In genomic region chr10:114743552-114744231, GRCh38 we compare ENCODE assay signal across 14 cellular contexts.
"Had no signal": no experiment of that assay in that cellular context is flagged by ENCODE, and none has a peak within 500 bp of the region (broad histone marks: within the 10 kb centered on the region; RNA-seq: fewer than 3 reads in every experiment).

No MANE protein-coding gene starts in this region.

- H3K27me3 ChIP-seq: hepatocyte, tibial nerve had no signal

- H3K36me3 ChIP-seq: tibial nerve, WERI-Rb-1 had no signal

- H3K27ac ChIP-seq: hepatocyte, parathyroid adenoma, tibial nerve, WERI-Rb-1 had no signal

- H3K9me3 ChIP-seq: tibial nerve had no signal

- DNase-seq: activated CD4-positive, alpha-beta memory T cell treated with anti-CD3 and anti-CD28 coated beads for 36 hours; activated CD4-positive, alpha-beta T cell treated with anti-CD3 and anti-CD28 coated beads for 36 hours; activated effector memory CD4-positive, alpha-beta T cell treated with Interleukin-2 at 50 U/mL for 16 hours; activated naive CD4-positive, alpha-beta T cell treated with anti-CD3 and anti-CD28 coated beads, Interleukin-2, amount 50 U/mL, for 16 hours; activated T-cell treated with anti-CD3 and anti-CD28 coated beads, Interleukin-2, amount 50 U/mL, for 24 hours; islet precursor cell; naive B cell; stimulated activated naive CD4-positive, alpha-beta T cell; WERI-Rb-1 had no signal

- H3K4me3 ChIP-seq: hepatocyte, tibial nerve had no signal

- H3K4me1 ChIP-seq: parathyroid adenoma, tibial nerve had no signal

- ATAC-seq: activated CD4-positive, alpha-beta T cell treated with anti-CD3 and anti-CD28 coated beads for 36 hours; esophagus mucosa; left lobe of liver had no signal
